Comparison of ENCODE assay signal across 14 cellular contexts in genomic region chr6:105138141-105138540, GRCh38. TPM values are rescaled to one million over a fixed set of nuclear protein-coding genes. Genes with fewer than 3 reads are reported as not detected.
A peak's percentile ranks its signal among the peaks of the same experiment; 100 is the strongest.
DNase-seq lines count a peak whose midpoint lies in the region; ATAC-seq and TF ChIP-seq lines count a peak whose summit lies in the region.
"Had no signal": no experiment of that assay in that cellular context is flagged by ENCODE, and none has a peak within 500 bp of the region (broad histone marks: within the 10 kb centered on the region; RNA-seq: fewer than 3 reads in every experiment).

No MANE protein-coding gene starts in this region.

- H3K4me3 ChIP-seq in breast epithelium = no peak overlapping the region
- no peak overlapping the region for H3K4me3 ChIP-seq in naive thymus-derived CD4-positive, alpha-beta T cell (ENCODE audit: low read length)
- H3K4me3 ChIP-seq in thoracic aorta = peak overlapping the region; percentile 82

- no peaks in the 10 kb centered on the region for H3K9me3 Mint-ChIP-seq in MCF 10A (ENCODE audit: unreplicated experiment)
- no peaks in the 10 kb centered on the region for H3K9me3 Mint-ChIP-seq in activated T-helper 17 cell treated with anti-CD3 and anti-CD28 coated beads, Interleukin-2, amount 50 U/mL, for 72 hours
- peaks cover 0 to 2% (median 0%) of the 10 kb centered on the region in 11 donors for H3K9me3 Mint-ChIP-seq in naive thymus-derived CD4-positive, alpha-beta T cell

- H3K27me3 ChIP-seq in breast epithelium (no peaks in the 10 kb centered on the region), thoracic aorta (replicated peaks; ENCODE audit: insufficient read depth) (no peaks in the 10 kb centered on the region)
- H3K27me3 ChIP-seq in naive thymus-derived CD4-positive, alpha-beta T cell (ENCODE audit: control insufficient read depth in 2 of 2, insufficient read depth in 2 of 2, low read length in 2 of 2) = peaks cover 0 to 12% of the 10 kb centered on the region in 2 donors

- no TSS peak for BruUV-seq in MCF 10A (replicated peaks; lab: Mats Ljungman, UMichigan)

- no peaks in the 10 kb centered on the region for H3K36me3 ChIP-seq in breast epithelium
- no peaks in the 10 kb centered on the region for H3K36me3 ChIP-seq in naive thymus-derived CD4-positive, alpha-beta T cell (ENCODE audit: control insufficient read depth in 2 of 3, insufficient read depth in 3 of 3, low read length in 3 of 3)
- H3K36me3 ChIP-seq in thoracic aorta = no peaks in the 10 kb centered on the region

- ATAC-seq in activated T-helper 17 cell treated with anti-CD3 and anti-CD28 coated beads, Interleukin-2, amount 50 U/mL, for 72 hours (replicated peaks) = no peak
- no peak for ATAC-seq in naive thymus-derived CD4-positive, alpha-beta T cell
- ATAC-seq in thoracic aorta (ENCODE audit: insufficient number of reproducible peaks, low FRiP score, low read depth) (no peak), left colon (no peak)
- ATAC-seq: activated CD4-positive, alpha-beta T cell treated with anti-CD3 and anti-CD28 coated beads for 36 hours had no signal

- H3K27ac ChIP-seq in breast epithelium (no peak overlapping the region), thoracic aorta (no peak overlapping the region)
- no peak overlapping the region for H3K27ac ChIP-seq in naive thymus-derived CD4-positive, alpha-beta T cell (ENCODE audit: low read depth, low read length)

- H3K9me3 ChIP-seq in breast epithelium = no peaks in the 10 kb centered on the region
- no peaks in the 10 kb centered on the region for H3K9me3 ChIP-seq in naive thymus-derived CD4-positive, alpha-beta T cell (ENCODE audit: control insufficient read depth in 2 of 3, low read length in 3 of 3)
- no peaks in the 10 kb centered on the region for H3K9me3 ChIP-seq in thoracic aorta
- H3K9me3 ChIP-seq: heart right ventricle had no signal

- no peaks in the 10 kb centered on the region for H3K4me1 Mint-ChIP-seq in MCF 10A (ENCODE audit: insufficient read depth, unreplicated experiment)
- H3K4me1 Mint-ChIP-seq in activated T-helper 17 cell treated with anti-CD3 and anti-CD28 coated beads, Interleukin-2, amount 50 U/mL, for 72 hours = no peaks in the 10 kb centered on the region
- peaks cover 0 to 17% (median 11%) of the 10 kb centered on the region in 7 donors for H3K4me1 Mint-ChIP-seq in naive thymus-derived CD4-positive, alpha-beta T cell

- no peak for DNase-seq in MCF 10A (ENCODE audit: unreplicated experiment)
- no peak for DNase-seq in breast epithelium (ENCODE audit: low spot score in 2 of 2)
- no peak for DNase-seq in naive thymus-derived CD4-positive, alpha-beta T cell
- DNase-seq in thoracic aorta (ENCODE audit: low spot score) = no peak
- no peak for DNase-seq in COR-L47 (lab: John Stamatoyannopoulos, UW)
- DNase-seq in Kasumi-1 (lab: John Stamatoyannopoulos, UW) = no peak
- no peak for DNase-seq in left colon
- DNase-seq: activated CD4-positive, alpha-beta T cell treated with anti-CD3 and anti-CD28 coated beads for 36 hours; activated T-cell treated with anti-CD3 and anti-CD28 coated beads, Interleukin-2, amount 50 U/mL, for 1 hour; DMS79; T-helper 2 cell had no signal

- no peaks in the 10 kb centered on the region for H3K4me1 ChIP-seq in breast epithelium
- no peaks in the 10 kb centered on the region for H3K4me1 ChIP-seq in naive thymus-derived CD4-positive, alpha-beta T cell (ENCODE audit: control insufficient read depth in 2 of 2, insufficient read depth in 2 of 2, low read length in 2 of 2)
- no peaks in the 10 kb centered on the region for H3K4me1 ChIP-seq in thoracic aorta (ENCODE audit: control insufficient read depth in 1 of 2, low read depth in 2 of 2)

- TF ChIP-seq POLR2A in breast epithelium (IDR thresholded peaks at IDR 0.05) = no peak

- no peaks in the 10 kb centered on the region for H3K36me3 Mint-ChIP-seq in MCF 10A (ENCODE audit: insufficient read depth, unreplicated experiment)
- H3K36me3 Mint-ChIP-seq in activated T-helper 17 cell treated with anti-CD3 and anti-CD28 coated beads, Interleukin-2, amount 50 U/mL, for 72 hours (ENCODE audit: low read depth) = no peaks in the 10 kb centered on the region
- no peaks in the 10 kb centered on the region for H3K36me3 Mint-ChIP-seq in naive thymus-derived CD4-positive, alpha-beta T cell

- TF ChIP-seq CTCF in MCF 10A (IDR thresholded peaks at IDR 0.05; ENCODE audit: unreplicated experiment) = no peak
- TF ChIP-seq CTCF in breast epithelium (IDR thresholded peaks at IDR 0.05) = no peak
- no peak for TF ChIP-seq CTCF in thoracic aorta (IDR thresholded peaks at IDR 0.05)

- CTCF ChIA-PET in MCF 10A (lab: Yijun Ruan, JAX) = interaction anchor here (0.5 kb wide), 1 partner anchor 612 kb away, joined by 4 read pairs; no protein-coding TSS in a partner anchor
- CTCF ChIA-PET in naive thymus-derived CD4-positive, alpha-beta T cell (lab: Charles Lee) = no interaction called here

- H3K4me3 Mint-ChIP-seq in MCF 10A (ENCODE audit: unreplicated experiment) = peak overlapping the region; percentile 12
- peak overlapping the region; percentile 62 for H3K4me3 Mint-ChIP-seq in activated T-helper 17 cell treated with anti-CD3 and anti-CD28 coated beads, Interleukin-2, amount 50 U/mL, for 72 hours
- H3K4me3 Mint-ChIP-seq in naive thymus-derived CD4-positive, alpha-beta T cell = peak overlapping the region in 8 of 10 donors; percentile 29 to 80 (median 66)

- peaks cover 12% of the 10 kb centered on the region for H3K27me3 Mint-ChIP-seq in MCF 10A (ENCODE audit: insufficient read depth, unreplicated experiment)
- H3K27me3 Mint-ChIP-seq in activated T-helper 17 cell treated with anti-CD3 and anti-CD28 coated beads, Interleukin-2, amount 50 U/mL, for 72 hours = peaks cover 71% of the 10 kb centered on the region
- peaks cover 70 to 84% (median 75%) of the 10 kb centered on the region in 5 donors for H3K27me3 Mint-ChIP-seq in naive thymus-derived CD4-positive, alpha-beta T cell

- intact Hi-C loops in MCF 10A (cut with micrococcal nuclease) = loop anchor here (5.0 kb wide), 2 partner anchors 39 to 224 kb away; no protein-coding TSS in a partner anchor
- intact Hi-C loops in breast epithelium (cut with DNase I; ENCODE audit: low total_unique reads) = no loop called here
- intact Hi-C loops in naive thymus-derived CD4-positive, alpha-beta T cell (cut with micrococcal nuclease) = no loop called here
- intact Hi-C loops in left colon (cut with DNase I, micrococcal nuclease) = no loop called here

- H3K27ac Mint-ChIP-seq in MCF 10A (ENCODE audit: low read depth, unreplicated experiment) = no peak overlapping the region
- no peak overlapping the region for H3K27ac Mint-ChIP-seq in activated T-helper 17 cell treated with anti-CD3 and anti-CD28 coated beads, Interleukin-2, amount 50 U/mL, for 72 hours
- no peak overlapping the region for H3K27ac Mint-ChIP-seq in naive thymus-derived CD4-positive, alpha-beta T cell
- H3K27ac Mint-ChIP-seq: activated CD4-positive, alpha-beta T cell treated with anti-CD3 and anti-CD28 coated beads for 36 hours had no signal

- POLR2A ChIA-PET in MCF 10A (lab: Yijun Ruan, JAX) = interaction anchor here (0.5 kb wide), 1 partner anchor 223 kb away, joined by 3 read pairs; no protein-coding TSS in a partner anchor
- POLR2A ChIA-PET in naive thymus-derived CD4-positive, alpha-beta T cell (lab: Charles Lee) = no interaction called here

RNA-seq across cellular contexts. Expression of gene POPDC3, which starts 41.7 kb away (rescaled TPM):
- total RNA-seq in MCF 10A (2022) (7.3 and 7.9 TPM in 2 replicates), breast epithelium (under 1 TPM in 1 of 3 donors, not detected in 2; 0.98 TPM), thoracic aorta (not detected), left colon (not detected)
- total RNA-seq in activated T-helper 17 cell treated with anti-CD3 and anti-CD28 coated beads, Interleukin-2, amount 50 U/mL, for 72 hours = under 1 TPM in 1 of 2 donors, not detected in 1; 0.24 TPM
- not detected for total RNA-seq in naive thymus-derived CD4-positive, alpha-beta T cell
- polyA plus RNA-seq in naive thymus-derived CD4-positive, alpha-beta T cell = not detected
- total RNA-seq: activated CD4-positive, alpha-beta T cell treated with anti-CD3 and anti-CD28 coated beads for 36 hours; posterior vena cava had no signal

Comparison
In these comparisons a context has a peak if more than half of its experiments do, and no peak if none do; other contexts are left out.
1. H3K4me3 Mint-ChIP-seq: peak in every context shown above with its lines; median percentile 66 in naive thymus-derived CD4-positive, alpha-beta T cell; 62 in activated T-helper 17 cell treated with anti-CD3 and anti-CD28 coated beads, Interleukin-2, amount 50 U/mL, for 72 hours; 12 in MCF 10A.